ENCODE assay signal across 8 cellular contexts in the genomic region with DNA sequence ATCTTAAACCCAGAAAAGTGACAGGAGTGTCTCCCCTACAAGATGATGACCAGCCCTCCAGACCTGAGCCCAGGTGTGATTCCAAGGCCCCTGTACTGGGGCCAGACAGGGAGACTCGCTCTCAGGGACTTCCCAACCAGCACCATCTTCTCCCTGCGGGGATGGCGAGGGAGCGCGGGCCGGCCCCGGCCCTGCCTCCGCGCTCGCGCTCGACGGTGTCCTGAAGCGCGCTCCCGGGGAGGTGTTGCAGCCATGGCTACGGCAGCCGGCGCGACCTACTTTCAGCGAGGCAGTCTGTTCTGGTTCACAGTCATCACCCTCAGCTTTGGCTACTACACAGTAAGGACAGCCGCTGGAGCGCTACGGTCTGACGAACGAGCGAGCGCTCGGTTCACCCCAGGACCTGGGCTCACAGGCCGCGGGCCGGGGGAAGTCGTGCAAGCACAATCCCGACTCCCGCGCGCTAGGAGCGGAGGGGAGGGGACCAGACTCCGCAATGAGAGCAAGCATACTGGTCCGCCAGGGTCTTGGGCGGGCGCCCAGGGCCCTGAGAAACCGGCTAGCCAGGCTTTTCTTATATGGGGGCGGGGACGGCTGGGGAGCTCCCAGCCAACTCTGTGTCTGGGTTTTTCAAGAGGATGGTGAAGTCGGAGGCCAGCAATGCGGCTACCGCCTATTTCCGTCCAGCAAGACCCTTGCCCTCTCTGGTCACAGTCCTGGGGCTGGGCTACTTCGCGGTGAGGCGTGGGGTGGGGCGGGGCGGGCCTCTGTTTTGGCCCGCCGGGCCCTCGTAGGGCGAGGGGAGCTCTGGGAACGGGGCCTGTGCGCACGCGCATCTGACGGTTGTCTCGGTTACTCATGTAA. TPM values are rescaled to one million over a fixed set of nuclear protein-coding genes. Genes with fewer than 3 reads are reported as not detected.
DNase-seq lines count a peak whose midpoint lies in the region; ATAC-seq, FAIRE-seq and TF ChIP-seq lines count a peak whose summit lies in the region.

A gene with protein sequence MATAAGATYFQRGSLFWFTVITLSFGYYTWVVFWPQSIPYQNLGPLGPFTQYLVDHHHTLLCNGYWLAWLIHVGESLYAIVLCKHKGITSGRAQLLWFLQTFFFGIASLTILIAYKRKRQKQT (plus strand): TSS at position 218 of the 864 bp plus-strand sequence. CDS start 35 bp downstream, at position 253.

- POLR2A ChIA-PET in A673 (lab: Charles Lee; ENCODE audit: low non-redundant PET): interaction anchor here (0.6 to 0.7 kb wide), 2 partner anchors 736 to 752 kb away, joined by 3 to 12 read pairs; no protein-coding TSS in a partner anchor

- no peaks in the 10 kb centered on the region for H3K9me3 ChIP-seq in A673 (ENCODE audit: low read depth, low read length, poor library complexity, severe bottlenecking)
- no peaks in the 10 kb centered on the region for H3K9me3 ChIP-seq in WERI-Rb-1 (ENCODE audit: severe bottlenecking)
- H3K9me3 ChIP-seq in breast epithelium: no peaks in the 10 kb centered on the region
- H3K9me3 ChIP-seq in small intestine (ENCODE audit: control insufficient read depth, low read depth): no peaks in the 10 kb centered on the region

- DNase-seq in A673 (ENCODE audit: low spot score): peak; percentile 90
- DNase-seq in NCI-H2171 (lab: John Stamatoyannopoulos, UW): peak; percentile 51
- peak; percentile 93 for DNase-seq in WERI-Rb-1
- DNase-seq in breast epithelium (ENCODE audit: low spot score in 2 of 2): peak; percentile 86 to 91
- DNase-seq in iPS-NIHi11 (ENCODE audit: low spot score): peak; percentile 95
- peak; percentile 94 for DNase-seq in small intestine

- no peak for FAIRE-seq in small intestine (lab: Jason Lieb, UNC)

- no TSS peak for BruUV-seq in A673 (replicated peaks; lab: Mats Ljungman, UMichigan)

- TF ChIP-seq CTCF in A673 (conservative IDR thresholded peaks at IDR 0.05; ENCODE audit: low read depth, low read length) (no peak), WERI-Rb-1 (IDR thresholded peaks at IDR 0.05; ENCODE audit: low read depth, low read length) (no peak), breast epithelium (IDR thresholded peaks at IDR 0.05) (no peak)

- peak; percentile 78 for ATAC-seq in GM18861 (IDR thresholded peaks at IDR 0.05; ENCODE audit: unreplicated experiment)
- peak; percentile 83 for ATAC-seq in HG03095 (IDR thresholded peaks at IDR 0.05; ENCODE audit: unreplicated experiment)

- intact Hi-C loops in A673 (cut with micrococcal nuclease; ENCODE audit: unreplicated experiment) (no loop called here), breast epithelium (cut with DNase I; ENCODE audit: low total_unique reads) (no loop called here)

- peak within 1 kb of the TSS; percentile 88 for H3K27ac ChIP-seq in A673 (ENCODE audit: low read depth, low read length, poor library complexity, severe bottlenecking)
- peak within 1 kb of the TSS; percentile 86 for H3K27ac ChIP-seq in WERI-Rb-1
- H3K27ac ChIP-seq in breast epithelium: peak within 1 kb of the TSS; percentile 92 to 97
- peak within 1 kb of the TSS; percentile 88 to 91 for H3K27ac ChIP-seq in small intestine (ENCODE audit: low read depth in 1 of 2, low read length in 1 of 2)

- CTCF ChIA-PET in A673 (lab: Charles Lee): interaction anchor here (0.8 kb wide), 1 partner anchor 31 kb away, joined by 4 read pairs; no protein-coding TSS in a partner anchor

- H3K4me1 ChIP-seq in A673 (ENCODE audit: insufficient read depth, low read length, poor library complexity, severe bottlenecking) (no peaks in the 10 kb centered on the region), breast epithelium (no peaks in the 10 kb centered on the region), small intestine (ENCODE audit: control insufficient read depth in 2 of 2, insufficient read depth in 1 of 2, low read depth in 1 of 2, low read length in 1 of 2) (no peaks in the 10 kb centered on the region)

- peak within 1 kb of the TSS; percentile 82 for H3K4me3 ChIP-seq in A673 (ENCODE audit: low read depth, low read length, poor library complexity, severe bottlenecking)
- peak within 1 kb of the TSS; percentile 59 for H3K4me3 ChIP-seq in WERI-Rb-1 (ENCODE audit: low read depth, low read length)
- H3K4me3 ChIP-seq in breast epithelium: peak within 1 kb of the TSS; percentile 71 to 83 (median 80)
- peak within 1 kb of the TSS; percentile 66 to 82 for H3K4me3 ChIP-seq in small intestine (ENCODE audit: low read depth in 1 of 2, low read length in 2 of 2)

- H3K36me3 ChIP-seq in A673 (ENCODE audit: insufficient read depth, low read length, poor library complexity, severe bottlenecking) (no peaks in the 10 kb centered on the region), WERI-Rb-1 (no peaks in the 10 kb centered on the region), breast epithelium (no peaks in the 10 kb centered on the region), small intestine (ENCODE audit: control insufficient read depth in 2 of 2, insufficient read depth in 2 of 2, low read length in 2 of 2) (no peaks in the 10 kb centered on the region)

- 0% methylated on average over 59 to 64 of the region's 64 CpGs for WGBS in small intestine, 3 donors

- H3K27me3 ChIP-seq in A673 (replicated peaks; ENCODE audit: insufficient read depth, low read depth, low read length, poor library complexity) (no peaks in the 10 kb centered on the region), WERI-Rb-1 (ENCODE audit: insufficient read depth, low read depth, severe bottlenecking) (no peaks in the 10 kb centered on the region), breast epithelium (no peaks in the 10 kb centered on the region), small intestine (ENCODE audit: control insufficient read depth in 2 of 2, insufficient read depth in 2 of 2, low read length in 2 of 2) (no peaks in the 10 kb centered on the region)

- TF ChIP-seq POLR2A in breast epithelium (IDR thresholded peaks at IDR 0.05): no peak

RNA-seq across cellular contexts. Expression of the gene that starts here (rescaled TPM):
- total RNA-seq in A673 (2021) (12.2 and 14.8 TPM in 2 replicates), breast epithelium (10 to 100 TPM; 13.3 to 29.7 (median 18.7) TPM)
- 10 to 100 TPM; 10.7 to 19.3 (median 15.4) TPM for polyA plus RNA-seq in small intestine

Comparison
In these comparisons a context has a peak if more than half of its experiments do, and no peak if none do; other contexts are left out.
1. Peak in every context shown above with its lines: DNase-seq, ATAC-seq, H3K4me3 ChIP-seq and H3K27ac ChIP-seq.